In genomic region chr13:78875792-78876580, GRCh38 we compare ENCODE assay signal across 10 cellular contexts.
DNase-seq lines count a peak whose midpoint lies in the region; ATAC-seq and TF ChIP-seq lines count a peak whose summit lies in the region.
"Had no signal": no experiment of that assay in that cellular context is flagged by ENCODE, and none has a peak within 500 bp of the region (broad histone marks: within the 10 kb centered on the region; RNA-seq: fewer than 3 reads in every experiment).

No MANE protein-coding gene starts in this region.

- H3K9me3 ChIP-seq in BE2C = no peaks in the 10 kb centered on the region
- no peaks in the 10 kb centered on the region for H3K9me3 ChIP-seq in CD8-positive, alpha-beta T cell (ENCODE audit: low read length)

- H3K36me3 Mint-ChIP-seq in CD8-positive, alpha-beta T cell = no peaks in the 10 kb centered on the region

- H3K27ac ChIP-seq in CD8-positive, alpha-beta T cell (ENCODE audit: low read depth, low read length) = no peak overlapping the region
- H3K27ac ChIP-seq: hepatocyte had no signal

- H3K27ac Mint-ChIP-seq in CD8-positive, alpha-beta T cell = no peak overlapping the region
- H3K27ac Mint-ChIP-seq: T-helper 1 cell treated with Interleukin-12 subunit alpha and Interleukin-12 subunit beta and Interleukin-4 antibody, amounts not matched to agents 30 μg/mL and 1 μg/mL, for 36 hours had no signal

- CTCF ChIA-PET in CD8-positive, alpha-beta T cell (lab: Charles Lee) = interaction anchor here (0.5 kb wide), 1 partner anchor 1449 kb away, joined by 3 read pairs; no protein-coding TSS in a partner anchor

- TF ChIP-seq CTCF in BE2C (IDR thresholded peaks at IDR 0.05; ENCODE audit: low read depth, low read length) (peak; percentile 32), lower leg skin (IDR thresholded peaks at IDR 0.05) (no peak)
- no peak for TF ChIP-seq CTCF in CD8-positive, alpha-beta T cell (IDR thresholded peaks at IDR 0.05)

- H3K4me3 ChIP-seq in BE2C (ENCODE audit: low read depth, low read length) = no peak overlapping the region
- H3K4me3 ChIP-seq in lower leg skin (ENCODE audit: low read depth, poor library complexity, severe bottlenecking) = no peak overlapping the region
- no peak overlapping the region for H3K4me3 ChIP-seq in CD8-positive, alpha-beta T cell (ENCODE audit: low read depth, low read length)
- H3K4me3 ChIP-seq: hepatocyte had no signal

- no peak overlapping the region for H3K4me3 Mint-ChIP-seq in CD8-positive, alpha-beta T cell
- H3K4me3 Mint-ChIP-seq: T-helper 1 cell treated with Interleukin-12 subunit alpha and Interleukin-12 subunit beta and Interleukin-4 antibody, amounts not matched to agents 30 μg/mL and 1 μg/mL, for 36 hours had no signal

- intact Hi-C loops in lower leg skin (cut with DNase I; ENCODE audit: low total_unique reads) = no loop called here
- intact Hi-C loops in CD8-positive, alpha-beta T cell (cut with DNase I, micrococcal nuclease) = no loop called here

- H3K4me1 Mint-ChIP-seq in CD8-positive, alpha-beta T cell (ENCODE audit: low read depth) = no peaks in the 10 kb centered on the region

- H3K27me3 ChIP-seq in BE2C = no peaks in the 10 kb centered on the region
- no peaks in the 10 kb centered on the region for H3K27me3 ChIP-seq in CD8-positive, alpha-beta T cell (ENCODE audit: insufficient read depth, low read length)
- H3K27me3 ChIP-seq: hepatocyte had no signal

- no peaks in the 10 kb centered on the region for H3K27me3 Mint-ChIP-seq in CD8-positive, alpha-beta T cell (ENCODE audit: low read depth)

- 75 to 78% methylated on average over 11 to 12 of the region's 12 CpGs for WGBS in lower leg skin, 2 donors

- H3K36me3 ChIP-seq in BE2C = no peaks in the 10 kb centered on the region
- H3K36me3 ChIP-seq in CD8-positive, alpha-beta T cell (ENCODE audit: insufficient read depth, low read length) = no peaks in the 10 kb centered on the region

- H3K9me3 Mint-ChIP-seq in CD8-positive, alpha-beta T cell = peaks cover 3% of the 10 kb centered on the region
- H3K9me3 Mint-ChIP-seq: T-helper 1 cell treated with Interleukin-12 subunit alpha and Interleukin-12 subunit beta and Interleukin-4 antibody, amounts not matched to agents 30 μg/mL and 1 μg/mL, for 36 hours had no signal

- DNase-seq in BE2C (no peak), OCI-M1 (lab: John Stamatoyannopoulos, UW) (peak; percentile 57), lower leg skin (ENCODE audit: low spot score in 2 of 2) (no peak), NCI-H774 (lab: John Stamatoyannopoulos, UW) (no peak), GOT3 (lab: John Stamatoyannopoulos, UW) (no peak)
- no peak for DNase-seq in CD8-positive, alpha-beta T cell

- peak; percentile 91 for ATAC-seq in GM18498 (IDR thresholded peaks at IDR 0.05; ENCODE audit: unreplicated experiment)
- peak; percentile 81 for ATAC-seq in HG02798 (IDR thresholded peaks at IDR 0.05; ENCODE audit: poor library complexity, unreplicated experiment)
- ATAC-seq in CD8-positive, alpha-beta T cell = no peak

- no peak for TF ChIP-seq POLR2A in lower leg skin (IDR thresholded peaks at IDR 0.05)

- POLR2A ChIA-PET in CD8-positive, alpha-beta T cell (lab: Charles Lee) = no interaction called here

- no peaks in the 10 kb centered on the region; the same call in 1 of the 2 replicates for H3K4me1 ChIP-seq in BE2C
- H3K4me1 ChIP-seq in CD8-positive, alpha-beta T cell (ENCODE audit: insufficient read depth, low read length) = no peaks in the 10 kb centered on the region
